8 cellular contexts compared by ENCODE assay signal in the genomic region with DNA sequence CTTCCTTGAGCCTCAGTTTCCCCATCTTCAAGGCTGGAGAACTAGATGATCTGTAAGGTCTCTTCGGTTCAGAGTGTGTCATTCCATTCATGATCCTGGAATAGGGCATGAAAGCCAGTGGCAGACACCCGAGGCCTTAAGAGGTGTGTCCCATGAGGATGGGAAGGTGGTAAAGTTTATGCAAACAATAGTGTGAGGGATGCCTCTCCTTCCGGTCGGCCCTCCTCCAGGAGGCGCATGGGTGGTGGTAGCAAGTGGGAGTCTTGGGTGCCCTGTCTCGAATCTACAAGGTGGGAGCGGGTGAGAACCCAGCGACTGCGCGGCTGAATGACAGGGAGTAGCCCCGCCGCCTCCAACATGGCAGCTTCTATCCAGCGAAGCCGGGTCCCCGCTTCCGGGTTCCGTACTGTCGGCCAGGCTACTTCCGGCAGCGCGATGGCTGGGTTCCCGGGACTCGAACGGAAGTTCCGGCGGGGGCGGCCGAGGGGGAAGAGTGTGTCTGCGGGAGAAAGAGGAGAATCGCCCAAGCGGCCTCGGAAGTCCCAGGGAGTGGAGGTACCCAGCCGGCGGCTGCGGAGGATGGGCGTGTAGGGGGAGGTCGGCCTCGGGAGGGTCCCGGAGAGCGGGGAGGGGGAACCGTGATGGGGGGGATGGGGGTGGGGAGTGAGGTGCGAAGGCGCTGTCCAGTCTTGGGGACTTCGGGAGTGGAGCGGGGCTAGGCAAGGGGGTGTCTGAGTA. TPM values are rescaled to one million over a fixed set of nuclear protein-coding genes. Genes with fewer than 3 reads are reported as not detected.
A peak's percentile ranks its signal among the peaks of the same experiment; 100 is the strongest.
DNase-seq lines count a peak whose midpoint lies in the region; ATAC-seq, FAIRE-seq and TF ChIP-seq lines count a peak whose summit lies in the region.

Gene LYPLA2, plus strand, starts transcription at position 450 of the 738 bp plus-strand sequence. CDS start 1,538 bp downstream, outside the sequence.

- DNase-seq in NK-92 treated with Interleukin-12 subunit alpha and Interleukin-12 subunit beta, amount 100 ng/mL, for 24 hours (lab: John Stamatoyannopoulos, UW), result peak; percentile 79
- DNase-seq in NK-92 (lab: John Stamatoyannopoulos, UW; ENCODE audit: unreplicated experiment) (no peak), NCI-H2171 treated with DMSO at 0.1 percent for 48 hours (lab: John Stamatoyannopoulos, UW) (peak; percentile 97), breast epithelium (ENCODE audit: low spot score in 2 of 2) (peak; percentile 91 to 95), iPS-NIHi11 (ENCODE audit: low spot score) (peak; percentile 93), small intestine (peak; percentile 89)

- H3K27ac ChIP-seq in breast epithelium, result peak within 1 kb of the TSS; percentile 82 to 89
- peak within 1 kb of the TSS; percentile 62 to 87 for H3K27ac ChIP-seq in small intestine (ENCODE audit: low read depth in 1 of 2, low read length in 1 of 2)

- FAIRE-seq in small intestine (lab: Jason Lieb, UNC), result no peak

- no peaks in the 10 kb centered on the region for H3K27me3 ChIP-seq in breast epithelium
- no peaks in the 10 kb centered on the region for H3K27me3 ChIP-seq in small intestine (ENCODE audit: control insufficient read depth in 2 of 2, insufficient read depth in 2 of 2, low read length in 2 of 2)

- WGBS in small intestine, 3 donors, result 1% methylated on average over 45 of the region's 45 CpGs

- no peak for TF ChIP-seq POLR2A in breast epithelium (IDR thresholded peaks at IDR 0.05)

- H3K36me3 ChIP-seq in breast epithelium (no peaks in the 10 kb centered on the region), small intestine (ENCODE audit: control insufficient read depth in 2 of 2, insufficient read depth in 2 of 2, low read length in 2 of 2) (peaks cover 10 to 16% of the 10 kb centered on the region in 2 donors)

- intact Hi-C loops in breast epithelium (cut with DNase I; ENCODE audit: low total_unique reads), result no loop called here

- H3K9me3 ChIP-seq in breast epithelium (no peaks in the 10 kb centered on the region), small intestine (ENCODE audit: control insufficient read depth, low read depth) (no peaks in the 10 kb centered on the region)

- peak; percentile 81 for ATAC-seq in HG02981 (IDR thresholded peaks at IDR 0.05; ENCODE audit: unreplicated experiment)

- TF ChIP-seq CTCF in WI38 (IDR thresholded peaks at IDR 0.05; ENCODE audit: low read depth, low read length), result no peak
- TF ChIP-seq CTCF in breast epithelium (IDR thresholded peaks at IDR 0.05), result no peak

- peaks cover 0 to 14% of the 10 kb centered on the region in 2 donors for H3K4me1 ChIP-seq in breast epithelium
- peaks cover 4% of the 10 kb centered on the region in 2 donors for H3K4me1 ChIP-seq in small intestine (ENCODE audit: control insufficient read depth in 2 of 2, insufficient read depth in 1 of 2, low read depth in 1 of 2, low read length in 1 of 2)

- H3K4me3 ChIP-seq in WI38 (ENCODE audit: low read depth, low read length) (peak within 1 kb of the TSS; percentile 97), breast epithelium (peak within 1 kb of the TSS; percentile 70 to 94 (median 85)), small intestine (ENCODE audit: low read depth in 1 of 2, low read length in 2 of 2) (peak within 1 kb of the TSS; percentile 85 to 89)

RNA-seq across cellular contexts. Expression of gene LYPLA2, which starts in this region (rescaled TPM):
- total RNA-seq in breast epithelium, result 10 to 100 TPM; 31.8 to 52.8 (median 49.5) TPM
- polyA plus RNA-seq in small intestine, result 100 to 1,000 TPM in 2 of 3 donors, 10 to 100 TPM in 1; 92.9 to 137 (median 105) TPM
